30 cellular contexts compared by ENCODE assay signal in genomic region chr7:112635742-112636141, GRCh38.
"Had no signal": no experiment of that assay in that cellular context is flagged by ENCODE, and none has a peak within 500 bp of the region (broad histone marks: within the 10 kb centered on the region; RNA-seq: fewer than 3 reads in every experiment).

No MANE protein-coding gene starts in this region.

- H3K27ac ChIP-seq: ascending aorta, breast epithelium, coronary artery, dorsolateral prefrontal cortex, epithelial cell of prostate, esophagus squamous epithelium, WERI-Rb-1 had no signal

- H3K4me1 Mint-ChIP-seq: activated B cell treated with CpG ODN at 0.5 μM for 24 hours; activated CD4-positive, alpha-beta T cell treated with anti-CD3 and anti-CD28 coated beads, Interleukin-2, amount 10 ng/mL, durations not matched to agents 24 days and 14 days; activated naive CD4-positive, alpha-beta T cell treated with anti-CD3 and anti-CD28 coated beads, Interleukin-2, amount 10 ng/mL, durations not matched to agents 7 days and 5 days; activated naive CD8-positive, alpha-beta T cell treated with anti-CD3 and anti-CD28 coated beads, Interleukin-2, amount 10 ng/mL, durations not matched to agents 7 days and 5 days; central memory CD8-positive, alpha-beta T cell; T-helper 17 cell had no signal

- H3K9me3 ChIP-seq: ascending aorta, breast epithelium, esophagus squamous epithelium had no signal

- H3K27me3 Mint-ChIP-seq: activated B cell treated with CpG ODN at 0.5 μM for 24 hours; activated CD4-positive, alpha-beta memory T cell treated with anti-CD3 and anti-CD28 coated beads for 36 hours; activated CD4-positive, alpha-beta T cell treated with anti-CD3 and anti-CD28 coated beads, Interleukin-2, amount 10 ng/mL, durations not matched to agents 24 days and 14 days; activated naive CD4-positive, alpha-beta T cell treated with anti-CD3 and anti-CD28 coated beads, Interleukin-2, amount 10 ng/mL, durations not matched to agents 7 days and 5 days; brain; central memory CD8-positive, alpha-beta T cell; dendritic cell treated with granulocyte-macrophage colony-stimulating factor and Interleukin-4, amounts not matched to agents 40 ng/mL and 50 ng/mL, for 4 days; T-helper 17 cell had no signal

- H3K36me3 Mint-ChIP-seq: activated CD4-positive, alpha-beta memory T cell treated with anti-CD3 and anti-CD28 coated beads for 36 hours; activated naive CD4-positive, alpha-beta T cell treated with anti-CD3 and anti-CD28 coated beads, Interleukin-2, amount 10 ng/mL, durations not matched to agents 7 days and 5 days; activated naive CD4-positive, alpha-beta T cell treated with anti-CD3 and anti-CD28 coated beads, Interleukin-2, amount 50 U/mL, for 72 hours; activated naive CD8-positive, alpha-beta T cell treated with anti-CD3 and anti-CD28 coated beads, Interleukin-2, amount 10 ng/mL, durations not matched to agents 7 days and 5 days; brain had no signal

- DNase-seq: activated B cell treated with CpG ODN at 0.5 μM for 24 hours; activated CD4-positive, alpha-beta memory T cell treated with anti-CD3 and anti-CD28 coated beads for 36 hours; activated CD4-positive, alpha-beta T cell treated with anti-CD3 and anti-CD28 coated beads, Interleukin-2, amount 10 ng/mL, durations not matched to agents 24 days and 14 days; activated CD8-positive, alpha-beta memory T cell treated with anti-CD3 and anti-CD28 coated beads, Interleukin-2, amount 50 U/mL, for 48 hours; activated gamma-delta T cell; activated naive CD4-positive, alpha-beta T cell; activated naive CD4-positive, alpha-beta T cell treated with anti-CD3 and anti-CD28 coated beads, Interleukin-2, amount 10 ng/mL, durations not matched to agents 7 days and 5 days; activated naive CD8-positive, alpha-beta T cell treated with anti-CD3 and anti-CD28 coated beads, Interleukin-2, amount 10 ng/mL, durations not matched to agents 7 days and 5 days; activated T-cell treated with anti-CD3 and anti-CD28 coated beads for 4 hours; activated T-cell treated with anti-CD3 and anti-CD28 coated beads, Interleukin-2, amount 50 U/mL, for 24 hours; activated T-cell treated with anti-CD3 and anti-CD28 coated beads, Interleukin-2, amount 50 U/mL, for 72 hours; dorsolateral prefrontal cortex; effector memory CD8-positive, alpha-beta T cell; esophagus squamous epithelium; head of caudate nucleus; hypothalamus; T-helper 17 cell; T1000; WERI-Rb-1 had no signal

- H3K4me3 ChIP-seq: ascending aorta, breast epithelium, coronary artery, dorsolateral prefrontal cortex, esophagus squamous epithelium had no signal

- H3K27ac Mint-ChIP-seq: activated B cell treated with CpG ODN at 0.5 μM for 24 hours; activated CD4-positive, alpha-beta memory T cell treated with anti-CD3 and anti-CD28 coated beads for 36 hours; activated CD4-positive, alpha-beta T cell treated with anti-CD3 and anti-CD28 coated beads, Interleukin-2, amount 10 ng/mL, durations not matched to agents 24 days and 14 days; activated naive CD4-positive, alpha-beta T cell treated with anti-CD3 and anti-CD28 coated beads, Interleukin-2, amount 10 ng/mL, durations not matched to agents 7 days and 5 days; activated naive CD4-positive, alpha-beta T cell treated with anti-CD3 and anti-CD28 coated beads, Interleukin-2, amount 50 U/mL, for 72 hours; activated naive CD8-positive, alpha-beta T cell treated with anti-CD3 and anti-CD28 coated beads, Interleukin-2, amount 10 ng/mL, durations not matched to agents 7 days and 5 days; activated T-cell treated with anti-CD3 and anti-CD28 coated beads, Interleukin-2, amount 50 U/mL, for 24 hours; activated T-cell treated with anti-CD3 and anti-CD28 coated beads, Interleukin-2, amount 50 U/mL, for 72 hours; brain; dendritic cell treated with granulocyte-macrophage colony-stimulating factor and Interleukin-4, amounts not matched to agents 40 ng/mL and 50 ng/mL, for 4 days; effector memory CD8-positive, alpha-beta T cell; T-helper 17 cell; T-helper 2 cell treated with Interferon-gamma antibody and Interleukin-4, amounts not matched to agents 5 μg/mL and 100 μg/mL, for 36 hours had no signal

- FAIRE-seq: frontal cortex had no signal

- H3K4me1 ChIP-seq: ascending aorta, breast epithelium, esophagus squamous epithelium had no signal

- H3K4me3 Mint-ChIP-seq: activated B cell treated with CpG ODN at 0.5 μM for 24 hours; activated CD4-positive, alpha-beta memory T cell treated with anti-CD3 and anti-CD28 coated beads for 36 hours; activated CD4-positive, alpha-beta T cell treated with anti-CD3 and anti-CD28 coated beads, Interleukin-2, amount 10 ng/mL, durations not matched to agents 24 days and 14 days; activated naive CD4-positive, alpha-beta T cell treated with anti-CD3 and anti-CD28 coated beads, Interleukin-2, amount 10 ng/mL, durations not matched to agents 7 days and 5 days; activated naive CD8-positive, alpha-beta T cell treated with anti-CD3 and anti-CD28 coated beads, Interleukin-2, amount 10 ng/mL, durations not matched to agents 7 days and 5 days; activated T-cell treated with anti-CD3 and anti-CD28 coated beads, Interleukin-2, amount 50 U/mL, for 24 hours; activated T-cell treated with anti-CD3 and anti-CD28 coated beads, Interleukin-2, amount 50 U/mL, for 72 hours; brain; central memory CD8-positive, alpha-beta T cell; dendritic cell treated with granulocyte-macrophage colony-stimulating factor and Interleukin-4, amounts not matched to agents 40 ng/mL and 50 ng/mL, for 4 days; effector memory CD8-positive, alpha-beta T cell; T-helper 17 cell; T-helper 2 cell treated with Interferon-gamma antibody and Interleukin-4, amounts not matched to agents 5 μg/mL and 100 μg/mL, for 36 hours had no signal

- H3K36me3 ChIP-seq: ascending aorta, breast epithelium, esophagus squamous epithelium, WERI-Rb-1 had no signal

- H3K27me3 ChIP-seq: ascending aorta, breast epithelium, dorsolateral prefrontal cortex, esophagus squamous epithelium had no signal

- ATAC-seq: activated CD4-positive, CD25-positive, alpha-beta regulatory T cell treated with anti-CD3 and anti-CD28 coated beads, Interleukin-2, amount 50 U/mL, for 24 hours; activated naive CD4-positive, alpha-beta T cell treated with anti-CD3 and anti-CD28 coated beads, Interleukin-2, amount 50 U/mL, for 72 hours; activated T-cell treated with anti-CD3 and anti-CD28 coated beads, Interleukin-2, amount 50 U/mL, for 72 hours; effector memory CD8-positive, alpha-beta T cell; T-helper 17 cell had no signal

- H3K9me3 Mint-ChIP-seq: activated B cell treated with CpG ODN at 0.5 μM for 24 hours; activated CD4-positive, alpha-beta memory T cell treated with anti-CD3 and anti-CD28 coated beads for 36 hours; activated CD4-positive, alpha-beta T cell treated with anti-CD3 and anti-CD28 coated beads, Interleukin-2, amount 10 ng/mL, durations not matched to agents 24 days and 14 days; activated naive CD4-positive, alpha-beta T cell treated with anti-CD3 and anti-CD28 coated beads, Interleukin-2, amount 10 ng/mL, durations not matched to agents 7 days and 5 days; activated naive CD4-positive, alpha-beta T cell treated with anti-CD3 and anti-CD28 coated beads, Interleukin-2, amount 50 U/mL, for 72 hours; activated naive CD8-positive, alpha-beta T cell treated with anti-CD3 and anti-CD28 coated beads, Interleukin-2, amount 10 ng/mL, durations not matched to agents 7 days and 5 days; activated T-cell treated with anti-CD3 and anti-CD28 coated beads, Interleukin-2, amount 50 U/mL, for 24 hours; activated T-cell treated with anti-CD3 and anti-CD28 coated beads, Interleukin-2, amount 50 U/mL, for 72 hours; brain; central memory CD8-positive, alpha-beta T cell; dendritic cell treated with granulocyte-macrophage colony-stimulating factor and Interleukin-4, amounts not matched to agents 40 ng/mL and 50 ng/mL, for 4 days; effector memory CD8-positive, alpha-beta T cell; T-helper 2 cell treated with Interferon-gamma antibody and Interleukin-4, amounts not matched to agents 5 μg/mL and 100 μg/mL, for 36 hours had no signal
